In genomic region chr7:2000153-2000687, GRCh38 we compare ENCODE assay signal across 1 cellular context.
A peak's percentile ranks its signal among the peaks of the same experiment; 100 is the strongest.
TF ChIP-seq lines count a peak whose summit lies in the region.

No MANE protein-coding gene starts in this region.

TF ChIP-seq in HepG2, 621 proteins besides CTCF, POLR2A, EP300 and RAD21:
- TF ChIP-seq ZBTB1 (CRISPR knock-in tag; IDR thresholded peaks at IDR 0.05; ENCODE audit: borderline replicate concordance) (no peak), ZNF687 (CRISPR knock-in tag; IDR thresholded peaks at IDR 0.05) (peak; percentile 3; the same call in 1 of the 2 replicates), CEBPG (CRISPR knock-in tag; IDR thresholded peaks at IDR 0.05) (no peak), ZFP37 (CRISPR knock-in tag; IDR thresholded peaks at IDR 0.05; ENCODE audit: borderline replicate concordance) (no peak), FUBP1 (CRISPR knock-in tag; IDR thresholded peaks at IDR 0.05; ENCODE audit: borderline replicate concordance) (no peak), GMEB1 (CRISPR knock-in tag; IDR thresholded peaks at IDR 0.05; ENCODE audit: borderline replicate concordance) (no peak)
